Comparison of ENCODE assay signal across 8 cellular contexts in genomic region chr6:49849121-49849907, GRCh38. TPM values are rescaled to one million over a fixed set of nuclear protein-coding genes. Genes with fewer than 3 reads are reported as not detected.
DNase-seq lines count a peak whose midpoint lies in the region; ATAC-seq, FAIRE-seq and TF ChIP-seq lines count a peak whose summit lies in the region.

No MANE protein-coding gene starts in this region.

- no peaks in the 10 kb centered on the region for H3K4me1 ChIP-seq in pancreas

- ATAC-seq in GM18498 (IDR thresholded peaks at IDR 0.05; ENCODE audit: unreplicated experiment) (peak; percentile 86), HG02759 (IDR thresholded peaks at IDR 0.05; ENCODE audit: unreplicated experiment) (peak; percentile 90), pancreas (peak in 3 of 4 donors; percentile 78 to 92 (median 86))

- H3K27me3 ChIP-seq in AG04450 (ENCODE audit: control insufficient read depth, insufficient read depth, low read length), result no peaks in the 10 kb centered on the region
- H3K27me3 ChIP-seq in pancreas, result no peaks in the 10 kb centered on the region

- H3K27ac ChIP-seq in AG04450 (ENCODE audit: low read depth, low read length) (no peak overlapping the region), pancreas (no peak overlapping the region)

- POLR2A ChIA-PET in AG04450 (lab: Yijun Ruan, JAX), result no interaction called here

- peak; percentile 18 for DNase-seq in AG04450 (ENCODE audit: low read depth, low spot score)
- DNase-seq in MV-4-11 (lab: John Stamatoyannopoulos, UW), result peak; percentile 20
- peak; percentile 37 for DNase-seq in SK-N-DZ (ENCODE audit: low spot score)
- peak; percentile 62 for DNase-seq in fibroblast of peridontal ligament (ENCODE audit: extremely low read depth)
- DNase-seq in pancreas, result no peak
- no peak for DNase-seq in posterior vena cava (ENCODE audit: low spot score)

- peak; percentile 92 for FAIRE-seq in pancreas (lab: Jason Lieb, UNC)

- CTCF ChIA-PET in AG04450 (lab: Charles Lee), result interaction anchor here (0.6 to 6.2 kb wide), 15 partner anchors 10 to 574 kb away, joined by 3 to 63 read pairs (median 3); no protein-coding TSS in a partner anchor

- H3K9me3 ChIP-seq in AG04450 (ENCODE audit: control insufficient read depth, insufficient read depth, low read length), result no peaks in the 10 kb centered on the region
- no peaks in the 10 kb centered on the region for H3K9me3 ChIP-seq in pancreas

- no peak overlapping the region for H3K4me3 ChIP-seq in AG04450 (ENCODE audit: low read depth, low read length)
- H3K4me3 ChIP-seq in pancreas, result no peak overlapping the region

- intact Hi-C loops in pancreas (cut with DNase I), result loop anchor here in 2 of 3 donors (5.0 kb wide), 2 partner anchors 222 to 227 kb away; no protein-coding TSS in a partner anchor
- intact Hi-C loops in posterior vena cava (cut with DNase I), result no loop called here

- TF ChIP-seq CTCF in AG04450 (IDR thresholded peaks at IDR 0.05; ENCODE audit: low read depth, low read length) (peak; percentile 53), pancreas (IDR thresholded peaks at IDR 0.05) (peak; percentile 43 to 69 (median 53))

- H3K36me3 ChIP-seq in pancreas, result no peaks in the 10 kb centered on the region

- WGBS in pancreas, 2 donors, result 17 to 27% methylated on average over 4 of the region's 4 CpGs

RNA-seq across cellular contexts. Expression of gene CRISP1, which starts 17.0 kb away (rescaled TPM):
- polyA plus RNA-seq in AG04450 (2011; rRNA removed) (not detected in 2 replicates), pancreas (not detected)
- not detected in 2 replicates for polyA minus RNA-seq in AG04450 (2011; rRNA and poly(A)+ RNA removed)
- polyA plus RNA-seq in SK-N-DZ (2014; cell fraction: cytosol; rRNA removed), result not detected in 2 replicates
- not detected in 2 replicates for polyA plus RNA-seq in SK-N-DZ (2014; cell fraction: nucleus; rRNA removed)
- total RNA-seq in pancreas (not detected), posterior vena cava (not detected)

Comparison
In these comparisons a context has a peak if more than half of its experiments do, and no peak if none do; other contexts are left out.
1. DNase-seq: peak in AG04450 (single experiment), MV-4-11 (single experiment), SK-N-DZ (single experiment) and fibroblast of peridontal ligament (single experiment); none in pancreas (0 of 6) and posterior vena cava (single experiment).
2. intact Hi-C loops: an anchor here in pancreas (5.0 kb wide); none called in posterior vena cava.
3. Peak in every context shown above with its lines, with median percentiles within 50 percentile points of each other: ATAC-seq.